ENCODE assay signal across 7 cellular contexts in genomic region chr6:73652637-73653570, GRCh38. TPM values are rescaled to one million over a fixed set of nuclear protein-coding genes. Genes with fewer than 3 reads are reported as not detected.
A peak's percentile ranks its signal among the peaks of the same experiment; 100 is the strongest.
DNase-seq lines count a peak whose midpoint lies in the region; ATAC-seq, FAIRE-seq and TF ChIP-seq lines count a peak whose summit lies in the region.

No MANE protein-coding gene starts in this region.

- RAD21 ChIA-PET in GM12878 (lab: Charles Lee; ENCODE audit: unreplicated experiment) = interaction anchor here (0.7 to 2.5 kb wide), 24 partner anchors 9 to 367 kb away, joined by 3 to 18 read pairs (median 4); partner anchors contain the start of genes CGAS, EEF1A1 and MTO1

- TF ChIP-seq CTCF in GM13977 (IDR thresholded peaks at IDR 0.05; ENCODE audit: extremely low read depth, insufficient read depth, missing control alignments) = peak; percentile 34
- peak; percentile 35 to 49 (median 38); a peak in 5 of 6 replicates for TF ChIP-seq CTCF in GM12878 (IDR thresholded peaks at IDR 0.05 in 2 of 3, conservative IDR thresholded peaks at IDR 0.05 in 1 of 3; ENCODE audit: control insufficient read depth in 2 of 3, extremely low read depth in 1 of 3, insufficient read depth in 1 of 3, low read depth in 3 of 3, low read length in 3 of 3)

- H3K27me3 ChIP-seq in GM12878 (replicated peaks in 1 of 2; ENCODE audit: control insufficient read depth in 2 of 2, insufficient read depth in 2 of 2, low read length in 1 of 2) = no peaks in the 10 kb centered on the region

- WGBS in GM12878 (ENCODE audit: insufficient coverage, insufficient replicate concordance, low lambda C conversion rate, missing lambda C conversion rate) = 2% methylated on average over 23 of the region's 32 CpGs

- no peak for TF ChIP-seq EP300 in GM12878 (IDR thresholded peaks at IDR 0.05; ENCODE audit: borderline replicate concordance in 1 of 2, control insufficient read depth in 1 of 2, low read depth in 2 of 2, low read length in 2 of 2)

- H3K4me2 ChIP-seq in GM12878 (ENCODE audit: control insufficient read depth, insufficient read depth) = peak overlapping the region; percentile 74

- peak; percentile 53; the same call in 1 of the 2 replicates for TF ChIP-seq RAD21 in GM12878 (IDR thresholded peaks at IDR 0.05; ENCODE audit: insufficient read depth, low read depth, low read length)

- CTCF ChIA-PET in GM12878 (lab: Yijun Ruan, JAX) = interaction anchor here (0.6 to 3.7 kb wide), 37 partner anchors 9 to 611 kb away, joined by 3 to 28 read pairs (median 4); partner anchors contain the start of genes CGAS and MTO1

- H3K36me3 ChIP-seq in GM12878 (ENCODE audit: control insufficient read depth in 2 of 2, insufficient read depth in 2 of 2, low read length in 1 of 2) = no peaks in the 10 kb centered on the region

- FAIRE-seq in GM12878 (lab: Jason Lieb, UNC) = peak; percentile 35

- H2AFZ ChIP-seq in GM12878 (ENCODE audit: control insufficient read depth, low read depth, low read length) = peak overlapping the region; percentile 99

- peaks cover 7% of the 10 kb centered on the region for H3K79me2 ChIP-seq in GM12878 (ENCODE audit: control insufficient read depth, insufficient read depth, low read length)

- intact Hi-C loops in GM12878 (cut with micrococcal nuclease; ENCODE audit: unreplicated experiment) (loop anchor here (1.0 to 5.0 kb wide), 4 partner anchors 71 to 266 kb away; partner anchors contain the start of gene CGAS), sciatic nerve (cut with DNase I) (no loop called here)

- peak overlapping the region; percentile 96 for H3K9ac ChIP-seq in GM12878 (ENCODE audit: control insufficient read depth, insufficient read depth, low read length)

- in situ Hi-C loops in GM13977 (cut with MboI; ENCODE audit: low pct_unique_long_range_greater_than_20kb, low sequenced_read_pairs, unreplicated experiment) = no loop called here
- in situ Hi-C loops in GM12878 (cut with MboI) = loop anchor here (5.0 kb wide), 1 partner anchor 131 kb away; the partner anchor contains the start of gene EEF1A1

- POLR2A ChIA-PET in GM12878 (lab: Charles Lee) = interaction anchor here (0.6 to 3.3 kb wide), 10 partner anchors 12 to 201 kb away, joined by 3 to 24 read pairs (median 5); partner anchors contain the start of genes CGAS, EEF1A1 and MTO1

- DNase-seq in GM13977 (ENCODE audit: low spot score) = peak; percentile 81
- DNase-seq in NCI-H146 treated with DMSO at 0.1 percent for 48 hours (lab: John Stamatoyannopoulos, UW; ENCODE audit: unreplicated experiment) = peak; percentile 74
- peak; percentile 30 to 88 (median 58) for DNase-seq in T-helper 2 cell
- DNase-seq in GM12878 (ENCODE audit: low read depth, low spot score) = peak; percentile 61
- peak in 48 of 51 donors; percentile 4 to 72 (median 39) for DNase-seq in hypothalamus (lab: John Stamatoyannopoulos, UW)
- peak; percentile 74 for DNase-seq in sciatic nerve (ENCODE audit: low spot score)

- TF ChIP-seq POLR2A in GM12878 (IDR thresholded peaks at IDR 0.05; ENCODE audit: low read depth, low read length) = no peak

- peak overlapping the region; percentile 83 for H3K4me3 ChIP-seq in GM12878

- ATAC-seq in HG02852 (IDR thresholded peaks at IDR 0.05; ENCODE audit: unreplicated experiment) (peak; percentile 43), GM12878 (peak; percentile 67), sciatic nerve (peak; percentile 23)

- H3K9me3 ChIP-seq in GM12878 (replicated peaks; ENCODE audit: control insufficient read depth, insufficient read depth, low read length) = no peaks in the 10 kb centered on the region

- no peaks in the 10 kb centered on the region for H4K20me1 ChIP-seq in GM12878 (ENCODE audit: control insufficient read depth, insufficient read depth)

- SMC1A ChIA-PET in GM12878 (lab: Charles Lee; ENCODE audit: uncharacterized antibody, unreplicated experiment) = interaction anchor here (0.6 to 4.7 kb wide), 17 partner anchors 9 to 349 kb away, joined by 3 to 31 read pairs (median 3); no protein-coding TSS in a partner anchor

- H3K27ac ChIP-seq in GM12878 (ENCODE audit: control insufficient read depth, insufficient read depth) = peak overlapping the region; percentile 86

- no peaks in the 10 kb centered on the region for H3K4me1 ChIP-seq in GM12878 (ENCODE audit: control insufficient read depth, insufficient read depth, low read length)

- BruUV-seq in GM12878 (replicated peaks; lab: Mats Ljungman, UMichigan) = TSS peak; percentile 77

TF ChIP-seq in GM12878, 131 proteins besides CTCF, POLR2A, EP300 and RAD21 (continues in another document):
- TF ChIP-seq CEBPB (IDR thresholded peaks at IDR 0.05; ENCODE audit: borderline replicate concordance in 1 of 2, low read depth in 2 of 2, low read length in 2 of 2) (no peak), MTA2 (IDR thresholded peaks at IDR 0.05; ENCODE audit: low read depth) (peak; percentile 28; the same call in 1 of the 2 replicates), CBFB (IDR thresholded peaks at IDR 0.05; ENCODE audit: low read depth) (no peak), NFYA (IDR thresholded peaks at IDR 0.05; ENCODE audit: borderline replicate concordance, low read depth, low read length) (no peak), JUNB (IDR thresholded peaks at IDR 0.05) (no peak), TARDBP (IDR thresholded peaks at IDR 0.05; ENCODE audit: borderline replicate concordance) (no peak), POLR2AphosphoS2 (IDR thresholded peaks at IDR 0.05; ENCODE audit: low read depth, low read length) (no peak), GABPA (IDR thresholded peaks at IDR 0.05; ENCODE audit: low read depth) (no peak), ZNF207 (IDR thresholded peaks at IDR 0.05; ENCODE audit: borderline replicate concordance) (no peak), DPF2 (IDR thresholded peaks at IDR 0.05) (no peak), NFXL1 (IDR thresholded peaks at IDR 0.05; ENCODE audit: borderline replicate concordance) (no peak), YY1 (IDR thresholded peaks at IDR 0.05; ENCODE audit: low read depth, low read length) (peak; percentile 27; the same call in 1 of the 2 replicates), MYC (IDR thresholded peaks at IDR 0.05; ENCODE audit: insufficient read depth, insufficient read length, insufficient replicate concordance, low read length, severe bottlenecking) (peak; percentile 25), MAX (IDR thresholded peaks at IDR 0.05; ENCODE audit: low read depth, low read length) (no peak), NR2F1 (conservative IDR thresholded peaks at IDR 0.05) (no peak), ZBED1 (IDR thresholded peaks at IDR 0.05; ENCODE audit: borderline replicate concordance) (no peak), TCF3 (IDR thresholded peaks at IDR 0.05; ENCODE audit: borderline replicate concordance, insufficient read depth, low read depth, low read length) (no peak), MTA3 (IDR thresholded peaks at IDR 0.05; ENCODE audit: borderline replicate concordance, low read length) (no peak), BHLHE40 (IDR thresholded peaks at IDR 0.05; ENCODE audit: borderline replicate concordance in 1 of 2, low read depth in 2 of 2, low read length in 1 of 2) (peak; percentile 54 to 61; a peak in 3 of 4 replicates)

RNA-seq across cellular contexts. Expression of gene SLC17A5, which starts 0.9 kb away (rescaled TPM):
- 11.9 and 15.8 TPM in 2 replicates for total RNA-seq in GM12878 (2013; cell fraction: nucleolus; rRNA removed)
- total RNA-seq in GM12878 (2014; rRNA removed) (6.6 and 6.9 TPM in 2 replicates), GM12878 (2014; rRNA removed; fragmentation: Illumina TruSeq; extraction: Trizol) (5.9 TPM in 2 replicates), GM12878 (2021) (4.4 and 5.2 TPM in 2 replicates), sciatic nerve (13.6 TPM)
- polyA plus RNA-seq in GM12878 (2011; ENCODE audit: low read depth) = 1.9 TPM
- polyA plus RNA-seq in GM12878 (2011; rRNA removed) (4.4 and 5.0 TPM in 2 replicates), GM12878 (2014; fragmentation: Illumina TruSeq; extraction: Trizol) (4.8 and 5.2 TPM in 2 replicates), GM12878 (2014; fragmentation: Nextera tagmentation; extraction: Ambion mirVana) (1 to 10 TPM; 2.3 to 2.7 TPM), GM12878 (2014; rRNA removed) (3.7 and 3.8 TPM in 2 replicates), GM12878 (2016; fragmentation: Nextera tagmentation; extraction: Ambion mirVana) (1 to 10 TPM; 6.5 to 7.2 TPM)
- polyA plus RNA-seq in GM12878 (2011; cell fraction: cytosol; rRNA removed) = 2.1 and 2.6 TPM in 2 replicates
- 1.4 and 1.6 TPM in 2 replicates for polyA plus RNA-seq in GM12878 (2011; cell fraction: nucleus; rRNA removed)
- polyA plus RNA-seq in GM12878 (2012) = 2.8 and 3.7 TPM in 2 replicates
- polyA minus RNA-seq in GM12878 (2011; rRNA and poly(A)+ RNA removed) = 6.1 and 9.2 TPM in 2 replicates
- 1.9 and 2.7 TPM in 2 replicates for polyA minus RNA-seq in GM12878 (2011; cell fraction: cytosol; rRNA and poly(A)+ RNA removed)
- 3.5 and 3.9 TPM in 2 replicates for polyA minus RNA-seq in GM12878 (2011; cell fraction: nucleus; rRNA and poly(A)+ RNA removed)

RNA-seq across cellular contexts. Expression of gene CD109, which starts 43.1 kb away (rescaled TPM):
- 2.0 and 2.7 TPM in 2 replicates for total RNA-seq in GM12878 (2013; cell fraction: nucleolus; rRNA removed)
- 3.8 and 4.8 TPM in 2 replicates for total RNA-seq in GM12878 (2014; rRNA removed)
- 3.4 and 3.8 TPM in 2 replicates for total RNA-seq in GM12878 (2014; rRNA removed; fragmentation: Illumina TruSeq; extraction: Trizol)
- total RNA-seq in GM12878 (2021) = 3.2 and 4.4 TPM in 2 replicates
- 0.58 TPM for polyA plus RNA-seq in GM12878 (2011; ENCODE audit: low read depth)
- 0.27 and 0.30 TPM in 2 replicates for polyA plus RNA-seq in GM12878 (2011; rRNA removed)
- polyA plus RNA-seq in GM12878 (2011; cell fraction: cytosol; rRNA removed) = 0.05 and 0.09 TPM in 2 replicates
- 0.13 and 0.15 TPM in 2 replicates for polyA plus RNA-seq in GM12878 (2011; cell fraction: nucleus; rRNA removed)
- 0.60 and 1.4 TPM in 2 replicates for polyA plus RNA-seq in GM12878 (2012)
- polyA plus RNA-seq in GM12878 (2014; fragmentation: Illumina TruSeq; extraction: Trizol) = 3.9 and 5.5 TPM in 2 replicates
- 1 to 10 TPM; 1.0 to 1.5 TPM for polyA plus RNA-seq in GM12878 (2014; fragmentation: Nextera tagmentation; extraction: Ambion mirVana)
- 2.3 TPM in 2 replicates for polyA plus RNA-seq in GM12878 (2014; rRNA removed)
- polyA plus RNA-seq in GM12878 (2016; fragmentation: Nextera tagmentation; extraction: Ambion mirVana) = 1 to 10 TPM; 1.4 to 2.0 TPM
- polyA minus RNA-seq in GM12878 (2011; rRNA and poly(A)+ RNA removed) = 0.15 and 0.22 TPM in 2 replicates
- polyA minus RNA-seq in GM12878 (2011; cell fraction: cytosol; rRNA and poly(A)+ RNA removed) = 0.13 and 0.42 TPM in 2 replicates
- 0.10 and 0.60 TPM in 2 replicates for polyA minus RNA-seq in GM12878 (2011; cell fraction: nucleus; rRNA and poly(A)+ RNA removed)
- 14.8 TPM for total RNA-seq in sciatic nerve

Comparison
In these comparisons a context has a peak if more than half of its experiments do, and no peak if none do; other contexts are left out.
1. Peak in every context shown above with its lines: DNase-seq, ATAC-seq, H3K4me3 ChIP-seq and H3K27ac ChIP-seq.